2 cellular contexts compared by ENCODE assay signal in genomic region chr5:81842795-81843377, GRCh38.
TF ChIP-seq lines count a peak whose summit lies in the region.

No MANE protein-coding gene starts in this region.

TF ChIP-seq in K562, 482 proteins besides CTCF, POLR2A, EP300 and RAD21:
- no peak for TF ChIP-seq HNRNPUL1 (IDR thresholded peaks at IDR 0.05; ENCODE audit: low read length)
- TF ChIP-seq JUN (IDR thresholded peaks at IDR 0.05; ENCODE audit: borderline replicate concordance, low read depth, low read length), result no peak
- no peak for TF ChIP-seq JUN (CRISPR knock-in tag; IDR thresholded peaks at IDR 0.05; ENCODE audit: borderline replicate concordance)
- no peak for TF ChIP-seq ZNF143 (CRISPR knock-in tag; IDR thresholded peaks at IDR 0.05)
- TF ChIP-seq MED1 (CRISPR knock-in tag; IDR thresholded peaks at IDR 0.05; ENCODE audit: borderline replicate concordance), result no peak
- TF ChIP-seq ARNT (IDR thresholded peaks at IDR 0.05), result no peak
- no peak for TF ChIP-seq RFX5 (IDR thresholded peaks at IDR 0.05; ENCODE audit: low read depth, low read length)
- TF ChIP-seq GTF2B (IDR thresholded peaks at IDR 0.05; ENCODE audit: extremely low read depth, insufficient read length), result no peak
- peak; percentile 20; the same call in 1 of the 2 replicates for TF ChIP-seq MGA (IDR thresholded peaks at IDR 0.05)
- no peak for TF ChIP-seq ZNF347 (CRISPR knock-in tag; IDR thresholded peaks at IDR 0.05; ENCODE audit: low read depth)
- TF ChIP-seq CEBPB (tag; IDR thresholded peaks at IDR 0.05), result no peak
- TF ChIP-seq EWSR1 (IDR thresholded peaks at IDR 0.05; ENCODE audit: borderline replicate concordance, low read depth, partially characterized antibody), result no peak
- no peak for TF ChIP-seq WHSC1 (IDR thresholded peaks at IDR 0.05; ENCODE audit: low read length)
- TF ChIP-seq SREBF2 (CRISPR knock-in tag; IDR thresholded peaks at IDR 0.05), result no peak
- peak; percentile 38 for TF ChIP-seq NFIC (IDR thresholded peaks at IDR 0.05)

TF ChIP-seq in neural cell, 6 proteins besides CTCF, POLR2A, EP300 and RAD21:
- TF ChIP-seq POLR2AphosphoS5 (IDR thresholded peaks at IDR 0.05) (no peak), REST (IDR thresholded peaks at IDR 0.05; ENCODE audit: borderline replicate concordance) (no peak), EZH2 (IDR thresholded peaks at IDR 0.05; ENCODE audit: borderline replicate concordance, insufficient read depth, low read length, poor library complexity, severe bottlenecking) (no peak), SMC3 (conservative IDR thresholded peaks at IDR 0.05; ENCODE audit: poor library complexity) (no peak), MXI1 (conservative IDR thresholded peaks at IDR 0.05; ENCODE audit: poor library complexity, severe bottlenecking) (no peak), TAF1 (IDR thresholded peaks at IDR 0.05; ENCODE audit: low read depth) (no peak)
TF ChIP-seq in neural cell: peak in this region for 0.
